8 cellular contexts compared by ENCODE assay signal in genomic region chr2:210224660-210225460, GRCh38. TPM values are rescaled to one million over a fixed set of nuclear protein-coding genes. Genes with fewer than 3 reads are reported as not detected.
DNase-seq lines count a peak whose midpoint lies in the region; ATAC-seq lines count a peak whose summit lies in the region.

ACADL (minus strand) TSS chr2:210225447; CDS start chr2:210225263, 184 bp downstream.

- H3K4me1 ChIP-seq in neuronal stem cell (ENCODE audit: control insufficient read depth in 2 of 2, insufficient read depth in 1 of 2, low read depth in 1 of 2, low read length in 2 of 2) = peaks cover 0 to 4% of the 10 kb centered on the region in 2 donors

- H3K4me2 ChIP-seq in neuronal stem cell (ENCODE audit: insufficient read depth, low read length, poor library complexity, severe bottlenecking) = peak within 1 kb of the TSS; percentile 95

- H2BK15ac ChIP-seq in neuronal stem cell (ENCODE audit: low read length) = no peak within 1 kb of the TSS

- H4K8ac ChIP-seq in neuronal stem cell (ENCODE audit: low read depth, low read length) = no peak within 1 kb of the TSS

- H3K36me3 ChIP-seq in neuronal stem cell (replicated peaks in 1 of 2; ENCODE audit: control insufficient read depth in 2 of 2, insufficient read depth in 2 of 2, low read length in 2 of 2) = no peaks in the 10 kb centered on the region

- no peak within 1 kb of the TSS for H3K27ac Mint-ChIP-seq in naive thymus-derived CD8-positive, alpha-beta T cell

- no peaks in the 10 kb centered on the region for H3K9me3 Mint-ChIP-seq in naive thymus-derived CD8-positive, alpha-beta T cell

- peak within 1 kb of the TSS; percentile 20 for H3K18ac ChIP-seq in neuronal stem cell (ENCODE audit: low read length)

- H3K9ac ChIP-seq in neuronal stem cell (ENCODE audit: low read depth, low read length, poor library complexity) = peak within 1 kb of the TSS; percentile 70

- peak; percentile 48 for DNase-seq in ELR (ENCODE audit: low read depth)
- DNase-seq in activated CD8-positive, alpha-beta memory T cell treated with anti-CD3 and anti-CD28 coated beads for 48 hours (ENCODE audit: low read depth in 2 of 3, low spot score in 2 of 3) = peak in 2 of 3 experiments; percentile 1
- DNase-seq in glomerular visceral epithelial cell (ENCODE audit: extremely low spot score) = peak; percentile 57
- peak; percentile 54 for DNase-seq in neuronal stem cell (ENCODE audit: low spot score)
- DNase-seq in naive thymus-derived CD8-positive, alpha-beta T cell = no peak

- H3K23ac ChIP-seq in neuronal stem cell (ENCODE audit: low read depth, low read length, poor library complexity) = no peak within 1 kb of the TSS

- POLR2A ChIA-PET in naive thymus-derived CD8-positive, alpha-beta T cell (lab: Charles Lee) = no interaction called here

- H3K27me3 ChIP-seq in neuronal stem cell (ENCODE audit: control insufficient read depth in 3 of 3, insufficient read depth in 3 of 3, low read depth in 1 of 3, low read length in 3 of 3) = peaks cover 0 to 88% (median 23%) of the 10 kb centered on the region in 3 experiments

- H4K91ac ChIP-seq in neuronal stem cell (ENCODE audit: low read depth, low read length, poor library complexity) = no peak within 1 kb of the TSS

- peaks cover 19 to 60% (median 44%) of the 10 kb centered on the region in 5 donors for H3K27me3 Mint-ChIP-seq in naive thymus-derived CD8-positive, alpha-beta T cell

- no peak within 1 kb of the TSS for H2AK5ac ChIP-seq in neuronal stem cell (ENCODE audit: low read depth, low read length)

- H3K14ac ChIP-seq in neuronal stem cell (ENCODE audit: low read length) = no peak within 1 kb of the TSS

- peaks cover 0 to 7% (median 3%) of the 10 kb centered on the region in 4 donors for H3K4me1 Mint-ChIP-seq in naive thymus-derived CD8-positive, alpha-beta T cell

- H3K9me3 ChIP-seq in neuronal stem cell (replicated peaks in 1 of 2; ENCODE audit: control insufficient read depth in 2 of 2, insufficient read depth in 1 of 2, low read depth in 1 of 2, low read length in 2 of 2) = no peaks in the 10 kb centered on the region

- peak; percentile 44 for ATAC-seq in HG03159 (IDR thresholded peaks at IDR 0.05; ENCODE audit: unreplicated experiment)
- no peak for ATAC-seq in naive thymus-derived CD8-positive, alpha-beta T cell
- ATAC-seq in HG03175 (IDR thresholded peaks at IDR 0.05; ENCODE audit: unreplicated experiment) = no peak
- ATAC-seq in HG03565 (IDR thresholded peaks at IDR 0.05; ENCODE audit: unreplicated experiment) = no peak

- H3K27ac ChIP-seq in neuronal stem cell (replicated peaks; ENCODE audit: low read length) = no peak within 1 kb of the TSS

- no peak within 1 kb of the TSS for H3K4ac ChIP-seq in neuronal stem cell (ENCODE audit: low read length)

- H3K36me3 Mint-ChIP-seq in naive thymus-derived CD8-positive, alpha-beta T cell = no peaks in the 10 kb centered on the region

- H2AFZ ChIP-seq in neuronal stem cell (ENCODE audit: low read length) = peak within 1 kb of the TSS; percentile 96

- no peak within 1 kb of the TSS for H2BK12ac ChIP-seq in neuronal stem cell (ENCODE audit: low read length)

- H2BK5ac ChIP-seq in neuronal stem cell (ENCODE audit: low read length) = no peak within 1 kb of the TSS

- no peak within 1 kb of the TSS for H2BK120ac ChIP-seq in neuronal stem cell (ENCODE audit: low read depth, low read length)

- peak within 1 kb of the TSS; percentile 47 to 85 for H3K4me3 ChIP-seq in neuronal stem cell (ENCODE audit: low read length in 2 of 2)

- H3K79me1 ChIP-seq in neuronal stem cell (ENCODE audit: low read depth, low read length) = no peaks in the 10 kb centered on the region

- H3K4me3 Mint-ChIP-seq in naive thymus-derived CD8-positive, alpha-beta T cell = peak within 1 kb of the TSS in 5 of 10 donors; percentile 9 to 45 (median 14)

- WGBS in neuronal stem cell (ENCODE audit: extremely low coverage in 2 of 2, insufficient read length in 2 of 2, insufficient replicate concordance in 1 of 2), 2 donors = no CpG with 5 or more reads among the region's 85 CpGs

RNA-seq across cellular contexts. Expression of gene ACADL, which starts in this region (rescaled TPM):
- polyA plus RNA-seq in neuronal stem cell (2013, experiment 1 of 2) = 0.07 TPM
- 0.03 TPM for polyA plus RNA-seq in neuronal stem cell (2013, experiment 2 of 2)
- total RNA-seq in naive thymus-derived CD8-positive, alpha-beta T cell = not detected
- not detected for polyA plus RNA-seq in naive thymus-derived CD8-positive, alpha-beta T cell

Comparison
In these comparisons a context has a peak if more than half of its experiments do, and no peak if none do; other contexts are left out.
1. DNase-seq: peak in ELR (single experiment), activated CD8-positive, alpha-beta memory T cell treated with anti-CD3 and anti-CD28 coated beads for 48 hours (2 of 3), glomerular visceral epithelial cell (single experiment) and neuronal stem cell (single experiment); none in naive thymus-derived CD8-positive, alpha-beta T cell (0 of 10).